ENCODE assay signal across 1 cellular context in the genomic region with DNA sequence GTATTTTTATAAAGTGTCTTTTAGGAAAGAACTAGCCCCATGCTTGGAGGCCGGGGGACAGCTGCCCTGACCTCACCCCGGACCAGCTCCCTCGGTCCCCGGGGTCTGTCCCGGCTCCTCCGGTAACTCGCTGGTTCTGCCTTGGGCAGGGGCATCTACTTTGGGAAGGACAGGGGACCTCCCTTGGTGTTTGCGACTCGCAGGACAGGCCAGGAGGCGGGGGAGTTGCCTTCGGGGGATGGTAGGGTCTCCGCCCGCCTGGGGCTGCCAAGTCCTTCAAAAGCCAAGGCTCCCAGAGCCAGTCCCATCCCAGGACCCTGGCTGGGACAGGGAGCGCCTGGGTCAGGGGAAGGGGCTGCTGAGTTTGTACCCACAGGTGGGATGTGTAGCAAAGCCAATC.
TF ChIP-seq lines count a peak whose summit lies in the region.

No MANE protein-coding gene starts in this region.

TF ChIP-seq in IMR-90, 13 proteins besides CTCF, POLR2A, EP300 and RAD21 (continued from another document):
- TF ChIP-seq MXI1 (IDR thresholded peaks at IDR 0.05; ENCODE audit: borderline replicate concordance, low read depth, low read length) (no peak), RCOR1 (IDR thresholded peaks at IDR 0.05; ENCODE audit: insufficient replicate concordance, low read length) (no peak), NFE2L2 (IDR thresholded peaks at IDR 0.05; ENCODE audit: low read depth, low read length) (no peak), MAZ (IDR thresholded peaks at IDR 0.05; ENCODE audit: borderline replicate concordance, low read depth, low read length) (no peak), RFX5 (IDR thresholded peaks at IDR 0.05; ENCODE audit: low read depth, low read length) (no peak), CHD1 (IDR thresholded peaks at IDR 0.05; ENCODE audit: low read depth, low read length) (no peak), CEBPB (IDR thresholded peaks at IDR 0.05; ENCODE audit: low read depth, low read length) (no peak), MAFK (IDR thresholded peaks at IDR 0.05; ENCODE audit: low read depth, low read length) (no peak), FOS (IDR thresholded peaks at IDR 0.05; ENCODE audit: low read depth, low read length) (no peak), BHLHE40 (IDR thresholded peaks at IDR 0.05; ENCODE audit: low read depth, low read length) (no peak), SMC3 (IDR thresholded peaks at IDR 0.05; ENCODE audit: low read depth, low read length) (no peak)
- TF ChIP-seq, protein P1, sequence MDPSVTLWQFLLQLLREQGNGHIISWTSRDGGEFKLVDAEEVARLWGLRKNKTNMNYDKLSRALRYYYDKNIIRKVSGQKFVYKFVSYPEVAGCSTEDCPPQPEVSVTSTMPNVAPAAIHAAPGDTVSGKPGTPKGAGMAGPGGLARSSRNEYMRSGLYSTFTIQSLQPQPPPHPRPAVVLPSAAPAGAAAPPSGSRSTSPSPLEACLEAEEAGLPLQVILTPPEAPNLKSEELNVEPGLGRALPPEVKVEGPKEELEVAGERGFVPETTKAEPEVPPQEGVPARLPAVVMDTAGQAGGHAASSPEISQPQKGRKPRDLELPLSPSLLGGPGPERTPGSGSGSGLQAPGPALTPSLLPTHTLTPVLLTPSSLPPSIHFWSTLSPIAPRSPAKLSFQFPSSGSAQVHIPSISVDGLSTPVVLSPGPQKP (IDR thresholded peaks at IDR 0.05; ENCODE audit: borderline replicate concordance, low read depth, low read length): no peak
